ENCODE assay signal across 16 cellular contexts in the genomic region with DNA sequence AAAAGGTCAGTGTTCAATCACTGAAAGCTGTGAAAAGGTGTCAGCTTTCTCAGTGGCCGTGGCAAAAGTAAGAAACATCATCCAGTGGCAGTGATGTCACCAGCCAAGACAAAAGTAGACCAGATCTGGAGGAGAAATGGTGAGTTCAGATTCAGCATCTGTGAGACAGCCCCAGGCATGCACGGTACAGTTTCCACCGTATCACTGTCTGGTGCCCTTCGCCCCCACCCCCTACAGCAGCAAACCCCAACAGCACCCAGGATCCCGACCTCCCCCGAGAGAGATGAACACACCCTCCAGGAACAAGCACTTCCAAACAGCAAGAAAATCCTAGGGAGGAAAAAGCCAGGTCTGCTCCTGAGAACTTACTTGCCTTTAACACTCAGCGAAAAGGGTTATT.
A peak's percentile ranks its signal among the peaks of the same experiment; 100 is the strongest.
DNase-seq lines count a peak whose midpoint lies in the region; ATAC-seq and TF ChIP-seq lines count a peak whose summit lies in the region.
"Had no signal": no experiment of that assay in that cellular context is flagged by ENCODE, and none has a peak within 500 bp of the region (broad histone marks: within the 10 kb centered on the region; RNA-seq: fewer than 3 reads in every experiment).

No MANE protein-coding gene starts in this region.

- H3K9me3 Mint-ChIP-seq in activated naive CD8-positive, alpha-beta T cell treated with anti-CD3 and anti-CD28 coated beads, Interleukin-2, amount 10 ng/mL, durations not matched to agents 7 days and 5 days = no peaks in the 10 kb centered on the region
- no peaks in the 10 kb centered on the region for H3K9me3 Mint-ChIP-seq in activated naive CD8-positive, alpha-beta T cell treated with anti-CD3 and anti-CD28 coated beads for 36 hours
- H3K9me3 Mint-ChIP-seq in chondrocyte (ENCODE audit: low read depth) = no peaks in the 10 kb centered on the region
- H3K9me3 Mint-ChIP-seq: CD8-positive, alpha-beta T cell; H9 had no signal

- H3K36me3 Mint-ChIP-seq in activated naive CD8-positive, alpha-beta T cell treated with anti-CD3 and anti-CD28 coated beads, Interleukin-2, amount 10 ng/mL, durations not matched to agents 7 days and 5 days = no peaks in the 10 kb centered on the region
- no peaks in the 10 kb centered on the region for H3K36me3 Mint-ChIP-seq in activated naive CD8-positive, alpha-beta T cell treated with anti-CD3 and anti-CD28 coated beads for 36 hours
- no peaks in the 10 kb centered on the region for H3K36me3 Mint-ChIP-seq in chondrocyte (ENCODE audit: low read depth)
- H3K36me3 Mint-ChIP-seq: CD8-positive, alpha-beta T cell had no signal

- ATAC-seq in activated naive CD8-positive, alpha-beta T cell treated with anti-CD3 and anti-CD28 coated beads, Interleukin-2, amount 10 ng/mL, durations not matched to agents 7 days and 5 days (ENCODE audit: low read depth) = no peak
- ATAC-seq: CD8-positive, alpha-beta T cell; GM12878; HepG2 had no signal

- intact Hi-C loops in posterior vena cava (cut with DNase I) = no loop called here

- no peak for TF ChIP-seq CTCF in chondrocyte (IDR thresholded peaks at IDR 0.05)

- H3K4me3 Mint-ChIP-seq in activated naive CD8-positive, alpha-beta T cell treated with anti-CD3 and anti-CD28 coated beads, Interleukin-2, amount 10 ng/mL, durations not matched to agents 7 days and 5 days = no peak overlapping the region
- no peak overlapping the region for H3K4me3 Mint-ChIP-seq in activated naive CD8-positive, alpha-beta T cell treated with anti-CD3 and anti-CD28 coated beads for 36 hours
- no peak overlapping the region for H3K4me3 Mint-ChIP-seq in chondrocyte (ENCODE audit: unreplicated experiment)
- H3K4me3 Mint-ChIP-seq: B cell; CD8-positive, alpha-beta T cell; H9 had no signal

- no peak overlapping the region for H3K27ac Mint-ChIP-seq in activated naive CD8-positive, alpha-beta T cell treated with anti-CD3 and anti-CD28 coated beads, Interleukin-2, amount 10 ng/mL, durations not matched to agents 7 days and 5 days
- no peak overlapping the region for H3K27ac Mint-ChIP-seq in activated naive CD8-positive, alpha-beta T cell treated with anti-CD3 and anti-CD28 coated beads for 36 hours
- no peak overlapping the region for H3K27ac Mint-ChIP-seq in chondrocyte (ENCODE audit: unreplicated experiment)
- H3K27ac Mint-ChIP-seq: B cell; CD8-positive, alpha-beta T cell; H9 had no signal

- no peaks in the 10 kb centered on the region for H3K4me1 Mint-ChIP-seq in activated naive CD8-positive, alpha-beta T cell treated with anti-CD3 and anti-CD28 coated beads, Interleukin-2, amount 10 ng/mL, durations not matched to agents 7 days and 5 days
- H3K4me1 Mint-ChIP-seq in activated naive CD8-positive, alpha-beta T cell treated with anti-CD3 and anti-CD28 coated beads for 36 hours = no peaks in the 10 kb centered on the region
- H3K4me1 Mint-ChIP-seq in chondrocyte (ENCODE audit: low read depth) = no peaks in the 10 kb centered on the region
- H3K4me1 Mint-ChIP-seq: B cell had no signal

- CTCF ChIA-PET in HEK293T (lab: Yijun Ruan, JAX) = no interaction called here

- DNase-seq in activated naive CD8-positive, alpha-beta T cell treated with anti-CD3 and anti-CD28 coated beads, Interleukin-2, amount 10 ng/mL, durations not matched to agents 7 days and 5 days = peak; percentile 9
- no peak for DNase-seq in activated naive CD8-positive, alpha-beta T cell treated with anti-CD3 and anti-CD28 coated beads for 36 hours
- DNase-seq in chondrocyte (ENCODE audit: low spot score) = peak; percentile 25
- DNase-seq in posterior vena cava (ENCODE audit: low spot score) = peak; percentile 41
- no peak for DNase-seq in NCI-H446 (lab: John Stamatoyannopoulos, UW)
- no peak for DNase-seq in HEK293T (ENCODE audit: extremely low spot score)
- DNase-seq: Calu3; CD8-positive, alpha-beta T cell; DMS53; DND-41; EL; GOT3; H9 had no signal

- POLR2A ChIA-PET in activated naive CD8-positive, alpha-beta T cell treated with anti-CD3 and anti-CD28 coated beads, Interleukin-2, amount 10 ng/mL, durations not matched to agents 7 days and 5 days (lab: Charles Lee) = no interaction called here
- POLR2A ChIA-PET in HEK293T (lab: Yijun Ruan, JAX) = no interaction called here

- peaks cover 7% of the 10 kb centered on the region for H3K27me3 Mint-ChIP-seq in activated naive CD8-positive, alpha-beta T cell treated with anti-CD3 and anti-CD28 coated beads, Interleukin-2, amount 10 ng/mL, durations not matched to agents 7 days and 5 days
- no peaks in the 10 kb centered on the region for H3K27me3 Mint-ChIP-seq in activated naive CD8-positive, alpha-beta T cell treated with anti-CD3 and anti-CD28 coated beads for 36 hours
- no peaks in the 10 kb centered on the region for H3K27me3 Mint-ChIP-seq in chondrocyte (ENCODE audit: low read depth)
- H3K27me3 Mint-ChIP-seq: B cell had no signal

TF ChIP-seq in HEK293T, 16 proteins besides CTCF, POLR2A, EP300 and RAD21:
- no peak for TF ChIP-seq BHLHE40 (IDR thresholded peaks at IDR 0.05; ENCODE audit: borderline replicate concordance)
- no peak for TF ChIP-seq FOXA1 (IDR thresholded peaks at IDR 0.05)
- no peak for TF ChIP-seq TARDBP (IDR thresholded peaks at IDR 0.05)
- TF ChIP-seq, protein P1, sequence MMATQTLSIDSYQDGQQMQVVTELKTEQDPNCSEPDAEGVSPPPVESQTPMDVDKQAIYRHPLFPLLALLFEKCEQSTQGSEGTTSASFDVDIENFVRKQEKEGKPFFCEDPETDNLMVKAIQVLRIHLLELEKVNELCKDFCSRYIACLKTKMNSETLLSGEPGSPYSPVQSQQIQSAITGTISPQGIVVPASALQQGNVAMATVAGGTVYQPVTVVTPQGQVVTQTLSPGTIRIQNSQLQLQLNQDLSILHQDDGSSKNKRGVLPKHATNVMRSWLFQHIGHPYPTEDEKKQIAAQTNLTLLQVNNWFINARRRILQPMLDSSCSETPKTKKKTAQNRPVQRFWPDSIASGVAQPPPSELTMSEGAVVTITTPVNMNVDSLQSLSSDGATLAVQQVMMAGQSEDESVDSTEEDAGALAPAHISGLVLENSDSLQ (IDR thresholded peaks at IDR 0.05) = no peak
- TF ChIP-seq SP1 (IDR thresholded peaks at IDR 0.05) = no peak
- TF ChIP-seq L3MBTL2 (conservative IDR thresholded peaks at IDR 0.05) = no peak
- TF ChIP-seq ELF4 (IDR thresholded peaks at IDR 0.05) = no peak
- TF ChIP-seq NFRKB (IDR thresholded peaks at IDR 0.05) = no peak
- no peak for TF ChIP-seq FOXK2 (IDR thresholded peaks at IDR 0.05)

Comparison
In these comparisons a context has a peak if more than half of its experiments do, and no peak if none do; other contexts are left out.
1. DNase-seq: peak in activated naive CD8-positive, alpha-beta T cell treated with anti-CD3 and anti-CD28 coated beads, Interleukin-2, amount 10 ng/mL, durations not matched to agents 7 days and 5 days (single experiment), chondrocyte (single experiment) and posterior vena cava (single experiment); none in activated naive CD8-positive, alpha-beta T cell treated with anti-CD3 and anti-CD28 coated beads for 36 hours (single experiment), NCI-H446 (0 of 2) and HEK293T (single experiment).